ENCODE assay signal across 19 cellular contexts in the genomic region with DNA sequence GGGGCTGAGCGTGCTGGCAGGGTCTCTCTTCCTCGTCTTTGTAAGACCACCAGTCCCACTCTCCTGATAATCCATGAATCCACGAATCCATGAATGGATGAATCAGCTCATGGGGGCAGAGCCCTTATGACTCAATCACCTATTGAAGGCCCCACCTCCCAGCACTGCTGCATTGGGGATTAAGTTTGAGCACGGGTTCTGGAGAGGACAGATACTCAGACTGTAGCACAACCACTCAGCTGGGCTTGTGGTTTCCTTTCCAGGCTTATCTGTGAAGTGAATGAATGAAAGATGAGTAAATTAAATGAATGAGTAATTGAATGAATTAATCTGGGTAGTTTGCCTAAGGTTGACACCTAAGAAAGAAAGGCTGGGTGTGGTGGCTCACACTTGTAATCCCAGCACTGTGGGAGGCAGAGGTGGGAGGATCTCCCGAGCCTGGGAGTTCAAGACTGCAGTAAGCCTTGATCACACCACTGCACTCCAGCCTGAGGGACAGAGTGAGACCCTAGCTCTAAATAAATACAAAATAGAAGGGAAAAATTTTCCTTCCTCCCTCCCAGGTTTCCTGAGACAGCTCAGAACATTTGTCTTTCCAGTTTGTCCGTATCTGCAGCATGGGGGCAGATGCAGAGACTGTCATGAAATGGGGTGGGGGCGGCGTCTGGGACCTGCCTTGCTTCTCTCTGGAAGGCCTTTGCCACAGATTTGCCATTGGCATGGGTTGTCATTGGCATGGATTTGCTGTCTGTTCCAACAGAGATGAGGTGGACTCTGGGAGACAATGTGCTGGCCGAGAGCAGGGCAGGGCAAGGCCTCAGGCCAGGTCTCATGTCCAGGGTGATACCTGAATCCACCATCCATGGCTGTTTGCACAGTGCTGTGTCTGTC.
A peak's percentile ranks its signal among the peaks of the same experiment; 100 is the strongest.
DNase-seq lines count a peak whose midpoint lies in the region; ATAC-seq, FAIRE-seq and TF ChIP-seq lines count a peak whose summit lies in the region.
"Had no signal": no experiment of that assay in that cellular context is flagged by ENCODE, and none has a peak within 500 bp of the region (broad histone marks: within the 10 kb centered on the region; RNA-seq: fewer than 3 reads in every experiment).

No MANE protein-coding gene starts in this region.

- H3K36me3 ChIP-seq in right atrium auricular region: no peaks in the 10 kb centered on the region
- H3K36me3 ChIP-seq in suprapubic skin: no peaks in the 10 kb centered on the region
- H3K36me3 ChIP-seq: BLaER1 treated with 17β-estradiol and CSF1 and Interleukin-3, amounts not matched to agents 10 nM and 100 nM; MG63 had no signal

- H3K4me3 ChIP-seq in right atrium auricular region: no peak overlapping the region
- H3K4me3 ChIP-seq in suprapubic skin: no peak overlapping the region
- H3K4me3 ChIP-seq: BLaER1 treated with 17β-estradiol and CSF1 and Interleukin-3, amounts not matched to agents 10 nM and 100 nM; MG63; PC-9 had no signal

- no peak overlapping the region for H3K27ac Mint-ChIP-seq in activated CD4-positive, alpha-beta T cell treated with anti-CD3 and anti-CD28 coated beads for 36 hours
- H3K27ac Mint-ChIP-seq in nephron progenitor cell: peak overlapping the region; percentile 45

- TF ChIP-seq POLR2A in suprapubic skin (IDR thresholded peaks at IDR 0.05): no peak

- TF ChIP-seq EP300 in suprapubic skin (IDR thresholded peaks at IDR 0.05): no peak

- H3K4me1 Mint-ChIP-seq in activated CD4-positive, alpha-beta T cell treated with anti-CD3 and anti-CD28 coated beads for 36 hours: no peaks in the 10 kb centered on the region
- H3K4me1 Mint-ChIP-seq in nephron progenitor cell: peaks cover 12% of the 10 kb centered on the region

- POLR2A ChIA-PET in activated CD4-positive, alpha-beta T cell treated with anti-CD3 and anti-CD28 coated beads for 36 hours (lab: Charles Lee): no interaction called here

- intact Hi-C loops in activated CD4-positive, alpha-beta T cell treated with anti-CD3 and anti-CD28 coated beads for 36 hours (cut with DNase I, micrococcal nuclease): no loop called here
- intact Hi-C loops in cardiac septum (cut with DNase I): no loop called here

- H3K9me3 Mint-ChIP-seq in activated CD4-positive, alpha-beta T cell treated with anti-CD3 and anti-CD28 coated beads for 36 hours (ENCODE audit: low read depth): peaks cover 4% of the 10 kb centered on the region
- peaks cover 15% of the 10 kb centered on the region for H3K9me3 Mint-ChIP-seq in nephron progenitor cell

- no peak for FAIRE-seq in D721Med (lab: Jason Lieb, UNC)
- FAIRE-seq: H54, HepG2 had no signal

- peak; percentile 74 for ATAC-seq in activated CD4-positive, alpha-beta T cell treated with anti-CD3 and anti-CD28 coated beads for 36 hours
- ATAC-seq: HepG2 had no signal

- no peak overlapping the region for H3K27ac ChIP-seq in right atrium auricular region
- no peak overlapping the region for H3K27ac ChIP-seq in suprapubic skin
- H3K27ac ChIP-seq: 22Rv1; BLaER1 treated with 17β-estradiol and CSF1 and Interleukin-3, amounts not matched to agents 10 nM and 100 nM; PC-9 had no signal

- H3K27me3 Mint-ChIP-seq in activated CD4-positive, alpha-beta T cell treated with anti-CD3 and anti-CD28 coated beads for 36 hours: peaks cover 4% of the 10 kb centered on the region
- no peaks in the 10 kb centered on the region for H3K27me3 Mint-ChIP-seq in nephron progenitor cell (ENCODE audit: low read depth, poor library complexity)

- DNase-seq in activated CD4-positive, alpha-beta T cell treated with anti-CD3 and anti-CD28 coated beads for 36 hours: peak; percentile 25
- DNase-seq in activated CD4-positive, alpha-beta T cell treated with anti-CD3 and anti-CD28 coated beads, Interleukin-2, amount 50 U/mL, for 4 hours: no peak
- DNase-seq in right atrium auricular region (ENCODE audit: low spot score) (peak; percentile 40), cardiac septum (ENCODE audit: low spot score) (no peak), nephron progenitor cell (no peak), suprapubic skin (ENCODE audit: low spot score in 2 of 2) (peak; percentile 16 to 55), D721Med (ENCODE audit: insufficient read length, low spot score) (no peak), AML-193 (lab: John Stamatoyannopoulos, UW) (no peak)
- DNase-seq: DMS 273 treated with DMSO at 0.1 percent for 48 hours, MG63, NCI-H1105, NCI-H187, NCI-H446, NCI-H748 treated with DMSO at 0.1 percent for 48 hours, PC-9 had no signal

- no peaks in the 10 kb centered on the region for H3K36me3 Mint-ChIP-seq in activated CD4-positive, alpha-beta T cell treated with anti-CD3 and anti-CD28 coated beads for 36 hours (ENCODE audit: low read depth)
- H3K36me3 Mint-ChIP-seq in nephron progenitor cell (ENCODE audit: low read depth): no peaks in the 10 kb centered on the region

- CTCF ChIA-PET in activated CD4-positive, alpha-beta T cell treated with anti-CD3 and anti-CD28 coated beads for 36 hours (lab: Charles Lee): interaction anchor here (0.7 kb wide), 1 partner anchor 9 kb away, joined by 3 read pairs; no protein-coding TSS in a partner anchor

- no peak overlapping the region for H3K4me3 Mint-ChIP-seq in activated CD4-positive, alpha-beta T cell treated with anti-CD3 and anti-CD28 coated beads for 36 hours
- no peak overlapping the region for H3K4me3 Mint-ChIP-seq in nephron progenitor cell

- H3K4me1 ChIP-seq in right atrium auricular region (no peaks in the 10 kb centered on the region), suprapubic skin (peaks cover 2% of the 10 kb centered on the region)

- WGBS in suprapubic skin: 75% methylated on average over 7 of the region's 9 CpGs

- H3K27me3 ChIP-seq in right atrium auricular region: no peaks in the 10 kb centered on the region
- peaks cover 14% of the 10 kb centered on the region for H3K27me3 ChIP-seq in suprapubic skin
- H3K27me3 ChIP-seq: BLaER1 treated with 17β-estradiol and CSF1 and Interleukin-3, amounts not matched to agents 10 nM and 100 nM; MG63 had no signal

- TF ChIP-seq CTCF in right atrium auricular region (IDR thresholded peaks at IDR 0.05): no peak
- TF ChIP-seq CTCF in nephron progenitor cell (IDR thresholded peaks at IDR 0.05): no peak
- no peak for TF ChIP-seq CTCF in suprapubic skin (IDR thresholded peaks at IDR 0.05)
- no peak for TF ChIP-seq CTCF in D721Med (IDR thresholded peaks at IDR 0.05; ENCODE audit: insufficient read depth, missing control alignments)

- H3K9me3 ChIP-seq in right atrium auricular region: peaks cover 0 to 11% of the 10 kb centered on the region in 2 donors
- H3K9me3 ChIP-seq in suprapubic skin: peaks cover 10% of the 10 kb centered on the region
- H3K9me3 ChIP-seq: MG63 had no signal

Comparison
In these comparisons a context has a peak if more than half of its experiments do, and no peak if none do; other contexts are left out.
1. DNase-seq: peak in activated CD4-positive, alpha-beta T cell treated with anti-CD3 and anti-CD28 coated beads for 36 hours (single experiment), right atrium auricular region (single experiment) and suprapubic skin (2 of 2); none in activated CD4-positive, alpha-beta T cell treated with anti-CD3 and anti-CD28 coated beads, Interleukin-2, amount 50 U/mL, for 4 hours (0 of 2), cardiac septum (single experiment), nephron progenitor cell (single experiment), D721Med (single experiment) and AML-193 (0 of 2).